In the genomic region with DNA sequence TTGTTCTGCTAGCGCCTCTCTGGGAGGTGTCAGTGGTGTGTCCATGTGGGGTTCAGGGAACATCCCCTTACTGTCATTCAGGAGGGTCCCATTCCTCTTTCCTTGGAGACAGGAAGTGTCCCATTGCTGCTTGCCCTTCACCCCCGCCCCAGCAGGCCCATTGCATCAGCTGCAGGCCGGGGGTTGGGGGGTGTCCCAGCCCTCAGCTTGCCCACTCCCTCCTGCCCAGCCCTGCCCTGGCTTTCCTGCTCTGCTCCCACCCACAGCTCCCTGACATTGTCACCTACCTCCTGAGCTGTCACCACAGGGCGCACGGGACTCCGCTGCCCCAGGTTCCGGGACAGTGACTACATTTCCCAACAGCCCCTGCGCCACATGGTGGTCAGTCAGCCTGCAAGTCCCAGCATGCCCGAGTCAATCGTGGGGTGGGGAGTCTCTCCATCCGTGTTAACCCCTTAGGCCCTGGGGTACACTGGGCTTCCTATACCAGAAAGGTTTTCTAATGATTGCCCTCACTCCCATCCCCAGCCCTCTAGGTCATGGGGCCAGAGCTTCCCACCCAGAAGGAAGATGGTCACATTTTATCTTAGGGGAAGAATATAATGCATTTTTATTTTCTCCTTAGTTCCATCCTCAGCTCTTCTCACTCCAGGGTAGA, we compare ENCODE assay signal across 8 cellular contexts. TPM values are rescaled to one million over a fixed set of nuclear protein-coding genes. Genes with fewer than 3 reads are reported as not detected.
DNase-seq lines count a peak whose midpoint lies in the region; ATAC-seq and TF ChIP-seq lines count a peak whose summit lies in the region.

TSS of gene INPP5B (minus strand) at position 351 of the 658 bp plus-strand sequence. CDS start 745 bp downstream, outside the sequence.

- WGBS in lower leg skin, 2 donors: 19 to 37% methylated on average over 10 to 11 of the region's 11 CpGs

- no peaks in the 10 kb centered on the region for H3K27me3 ChIP-seq in dorsolateral prefrontal cortex

- peak within 1 kb of the TSS; percentile 60 to 97 (median 87) for H3K4me3 ChIP-seq in dorsolateral prefrontal cortex
- H3K4me3 ChIP-seq in lower leg skin (ENCODE audit: low read depth, poor library complexity, severe bottlenecking): peak within 1 kb of the TSS; percentile 16

- DNase-seq in GDM1 (lab: John Stamatoyannopoulos, UW): peak; percentile 57
- DNase-seq in H4 (ENCODE audit: low spot score): peak; percentile 86
- DNase-seq in NCI-H2029 (lab: John Stamatoyannopoulos, UW): peak; percentile 88
- DNase-seq in activated CD4-positive, alpha-beta T cell treated with anti-CD3 and anti-CD28 coated beads, Interleukin-2, amount 50 U/mL, for 4 hours: peak; percentile 46 to 55
- peak; percentile 86 to 97 (median 95) for DNase-seq in dorsolateral prefrontal cortex
- DNase-seq in lower leg skin (ENCODE audit: low spot score in 2 of 2): peak; percentile 85 to 96
- peak; percentile 78 for DNase-seq in stimulated activated CD4-positive, alpha-beta T cell treated with anti-CD3 and anti-CD28 coated beads, Interleukin-4, amount 100 ng/mL, for 24 hours

- intact Hi-C loops in dorsolateral prefrontal cortex (cut with DNase I) (loop anchor here (2.0 to 5.0 kb wide), 3 partner anchors 42 to 138 kb away; partner anchors contain the start of genes SF3A3 (in 1 of the 2) and YRDC (in 1 of the 2)), lower leg skin (cut with DNase I; ENCODE audit: low total_unique reads) (no loop called here)

- TF ChIP-seq CTCF in dorsolateral prefrontal cortex (IDR thresholded peaks at IDR 0.05 in 54 of 56, conservative IDR thresholded peaks at IDR 0.05 in 2 of 56; ENCODE audit: low read depth in 1 of 56, partially characterized antibody in 56 of 56) (peak in 50 of 56 donors; percentile 19 to 63 (median 41)), lower leg skin (IDR thresholded peaks at IDR 0.05) (no peak)

- H3K27ac ChIP-seq in dorsolateral prefrontal cortex: peak within 1 kb of the TSS; percentile 48 to 97 (median 89)

- no peak for TF ChIP-seq POLR2A in lower leg skin (IDR thresholded peaks at IDR 0.05)

- no peak for ATAC-seq in HG03520 (IDR thresholded peaks at IDR 0.05; ENCODE audit: unreplicated experiment)

RNA-seq across cellular contexts. Expression of gene INPP5B, which starts in this region (rescaled TPM):
- total RNA-seq in H4 (2014; rRNA removed; shearing (Covaris generic)): 10.3 and 11.7 TPM in 2 replicates
- total RNA-seq in dorsolateral prefrontal cortex: 10 to 100 TPM; 23.9 to 71.7 (median 40.7) TPM
- 10 to 100 TPM; 12.9 to 23.3 (median 18.7) TPM for total RNA-seq in lower leg skin

Comparison
In these comparisons a context has a peak if more than half of its experiments do, and no peak if none do; other contexts are left out.
1. CTCF ChIP-seq: peak in dorsolateral prefrontal cortex (50 of 56); none in lower leg skin (0 of 3).
2. Peak in every context shown above with its lines, with median percentiles within 50 percentile points of each other: DNase-seq.